28 cellular contexts compared by ENCODE assay signal in the genomic region with DNA sequence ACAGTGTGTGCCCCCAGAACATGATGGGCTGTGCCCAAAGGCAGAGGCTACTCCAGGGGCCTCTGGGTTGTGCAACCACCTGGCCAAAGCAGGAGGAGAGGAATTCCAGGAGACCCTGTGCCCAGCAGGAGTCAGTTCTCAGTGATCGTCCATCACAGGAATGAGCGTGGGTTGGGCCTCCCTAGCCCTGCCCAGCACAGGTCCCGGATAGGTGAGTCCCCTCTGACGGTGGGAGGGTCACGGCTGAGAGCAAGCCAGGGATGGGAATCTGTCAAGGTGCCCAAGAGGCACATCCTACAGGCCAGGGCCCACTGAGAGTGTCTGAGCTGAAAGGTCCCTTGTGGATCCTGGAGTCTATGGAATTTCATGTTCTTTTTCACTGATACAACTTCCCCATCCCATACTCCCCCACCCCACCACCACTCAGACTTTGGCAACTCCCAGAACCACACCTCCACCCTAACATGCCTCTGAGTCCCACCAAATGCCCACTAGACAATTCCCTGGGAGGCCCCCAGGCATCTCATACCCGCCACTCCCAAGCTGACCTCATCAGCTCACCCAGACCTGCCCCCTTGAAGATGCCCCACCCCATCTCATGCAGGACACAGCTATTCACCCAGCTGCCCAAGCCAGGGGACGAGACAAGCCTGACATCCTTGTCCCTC. TPM values are rescaled to one million over a fixed set of nuclear protein-coding genes. Genes with fewer than 3 reads are reported as not detected.
DNase-seq lines count a peak whose midpoint lies in the region; ATAC-seq and TF ChIP-seq lines count a peak whose summit lies in the region.
"Had no signal": no experiment of that assay in that cellular context is flagged by ENCODE, and none has a peak within 500 bp of the region (broad histone marks: within the 10 kb centered on the region; RNA-seq: fewer than 3 reads in every experiment).

No MANE protein-coding gene starts in this region.

- CTCF ChIA-PET in Calu3 (lab: Charles Lee): interaction anchor here (0.7 to 1.3 kb wide), 3 partner anchors 20 to 78 kb away, joined by 3 to 6 read pairs (median 5); no protein-coding TSS in a partner anchor

- no peak overlapping the region for H2BK120ac ChIP-seq in mesendoderm (ENCODE audit: low read depth, low read length)

- intact Hi-C loops in Calu3 (cut with micrococcal nuclease; ENCODE audit: unreplicated experiment): loop anchor here (2.0 kb wide), 1 partner anchor 18 kb away; a partner anchor contains a TSS

- TF ChIP-seq CTCF in Calu3 (IDR thresholded peaks at IDR 0.05; ENCODE audit: unreplicated experiment) (no peak), chondrocyte (IDR thresholded peaks at IDR 0.05) (no peak)

- no peak overlapping the region for H3K27ac ChIP-seq in mesendoderm (ENCODE audit: low read depth, low read length)
- H3K27ac ChIP-seq: spleen, tibial nerve had no signal

- H3K9me3 Mint-ChIP-seq in Calu3 (ENCODE audit: low read depth, unreplicated experiment): no peaks in the 10 kb centered on the region
- no peaks in the 10 kb centered on the region for H3K9me3 Mint-ChIP-seq in chondrocyte (ENCODE audit: low read depth)
- H3K9me3 Mint-ChIP-seq: activated naive CD8-positive, alpha-beta T cell treated with anti-CD3 and anti-CD28 coated beads for 36 hours; central memory CD8-positive, alpha-beta T cell; neural crest cell had no signal

- no CpG with 5 or more reads among the region's 7 CpGs for WGBS in mesendoderm (ENCODE audit: extremely low coverage, insufficient coverage, low lambda C conversion rate)

- H3K36me3 Mint-ChIP-seq in Calu3 (ENCODE audit: insufficient read depth, unreplicated experiment) (peaks cover 10% of the 10 kb centered on the region), chondrocyte (ENCODE audit: low read depth) (no peaks in the 10 kb centered on the region)
- H3K36me3 Mint-ChIP-seq: activated naive CD8-positive, alpha-beta T cell treated with anti-CD3 and anti-CD28 coated beads for 36 hours had no signal

- peak overlapping the region; percentile 37 for H3K4me3 Mint-ChIP-seq in Calu3 (ENCODE audit: low read depth, unreplicated experiment)
- no peak overlapping the region for H3K4me3 Mint-ChIP-seq in chondrocyte (ENCODE audit: unreplicated experiment)
- H3K4me3 Mint-ChIP-seq: activated naive CD8-positive, alpha-beta T cell treated with anti-CD3 and anti-CD28 coated beads for 36 hours; central memory CD8-positive, alpha-beta T cell; neural crest cell had no signal

- no peak overlapping the region for H3K4ac ChIP-seq in mesendoderm (ENCODE audit: low read depth, low read length)

- no peak overlapping the region for H2BK5ac ChIP-seq in mesendoderm (ENCODE audit: low read length)

- H2BK15ac ChIP-seq in mesendoderm (replicated peaks; ENCODE audit: low read depth): no peak overlapping the region

- no peak overlapping the region for H4K5ac ChIP-seq in mesendoderm (ENCODE audit: low read length)

- H3K4me1 ChIP-seq in mesendoderm (ENCODE audit: control insufficient read depth, low read depth, low read length): peaks cover 5% of the 10 kb centered on the region
- H3K4me1 ChIP-seq: spleen, tibial nerve had no signal

- DNase-seq in Calu3: peak; percentile 45
- DNase-seq in NCI-H226: peak; percentile 55
- DNase-seq in chondrocyte (ENCODE audit: low spot score): peak; percentile 68
- DNase-seq in mesendoderm: no peak
- DNase-seq in hippocampal formation (lab: John Stamatoyannopoulos, UW): no peak
- DNase-seq in stimulated activated CD4-positive, alpha-beta T cell treated with anti-CD3 and anti-CD28 coated beads, Interleukin-4, amount 100 ng/mL, for 1 hour: no peak
- DNase-seq: activated CD4-positive, alpha-beta T cell treated with anti-CD3 and anti-CD28 coated beads for 48 hours; activated CD8-positive, alpha-beta memory T cell treated with anti-CD3 and anti-CD28 coated beads for 24 hours; activated effector memory CD4-positive, alpha-beta T cell treated with anti-CD3 and anti-CD28 coated beads, Interleukin-2, amount 50 U/mL, for 16 hours; activated naive CD8-positive, alpha-beta T cell treated with anti-CD3 and anti-CD28 coated beads for 36 hours; DMS79; MG63; NCI-H1417; NCI-H2081; NCI-H774; right cardiac atrium had no signal

- H3K56ac ChIP-seq in mesendoderm (ENCODE audit: low read length): peak overlapping the region; percentile 15

- H3K27me3 Mint-ChIP-seq in Calu3 (ENCODE audit: unreplicated experiment): no peaks in the 10 kb centered on the region
- H3K27me3 Mint-ChIP-seq in chondrocyte (ENCODE audit: low read depth): peaks cover 13% of the 10 kb centered on the region

- H3K79me1 ChIP-seq in mesendoderm (ENCODE audit: low read length): no peaks in the 10 kb centered on the region

- H3K23ac ChIP-seq in mesendoderm (ENCODE audit: low read length): no peak overlapping the region

- H3K36me3 ChIP-seq in mesendoderm (ENCODE audit: control insufficient read depth, insufficient read depth, low read length): no peaks in the 10 kb centered on the region
- H3K36me3 ChIP-seq: MG63, spleen, tibial nerve had no signal

- no peak overlapping the region for H3K18ac ChIP-seq in mesendoderm (ENCODE audit: low read length)

- no peak overlapping the region for H2AK5ac ChIP-seq in mesendoderm (ENCODE audit: low read length)

- no peaks in the 10 kb centered on the region for H3K27me3 ChIP-seq in mesendoderm (ENCODE audit: insufficient read depth, low read length, poor library complexity)
- H3K27me3 ChIP-seq: MG63, tibial nerve had no signal

- H3K27ac Mint-ChIP-seq in Calu3 (ENCODE audit: unreplicated experiment) (no peak overlapping the region), chondrocyte (ENCODE audit: unreplicated experiment) (no peak overlapping the region)
- H3K27ac Mint-ChIP-seq: activated naive CD8-positive, alpha-beta T cell treated with anti-CD3 and anti-CD28 coated beads for 36 hours had no signal

- no TSS peak for BruUV-seq in Calu3 (replicated peaks; lab: Mats Ljungman, UMichigan)

- H3K9ac ChIP-seq in mesendoderm (ENCODE audit: low read length): no peak overlapping the region

- H3K4me1 Mint-ChIP-seq in Calu3 (ENCODE audit: low read depth, unreplicated experiment) (peaks cover 31% of the 10 kb centered on the region), chondrocyte (ENCODE audit: low read depth) (peaks cover 6% of the 10 kb centered on the region)
- H3K4me1 Mint-ChIP-seq: activated naive CD8-positive, alpha-beta T cell treated with anti-CD3 and anti-CD28 coated beads for 36 hours; central memory CD8-positive, alpha-beta T cell; neural crest cell had no signal

- ATAC-seq in GM21723 (IDR thresholded peaks at IDR 0.05; ENCODE audit: unreplicated experiment) (no peak), HG03342 (IDR thresholded peaks at IDR 0.05; ENCODE audit: unreplicated experiment) (no peak)
- ATAC-seq: right cardiac atrium, Right ventricle myocardium inferior had no signal

- no peak overlapping the region for H4K8ac ChIP-seq in mesendoderm (ENCODE audit: low read depth, low read length)

- H3K79me2 ChIP-seq in mesendoderm (ENCODE audit: control insufficient read depth, insufficient read depth, low read length): no peaks in the 10 kb centered on the region

- no peak overlapping the region for H3K4me3 ChIP-seq in mesendoderm (ENCODE audit: low read length)
- H3K4me3 ChIP-seq: MG63, spleen, tibial nerve had no signal

- no peak overlapping the region for H3K4me2 ChIP-seq in mesendoderm (ENCODE audit: low read length)

RNA-seq across cellular contexts. Expression of a gene that starts 3.1 kb away (rescaled TPM):
- total RNA-seq in Calu3 (2022) (2.5 and 2.6 TPM in 2 replicates), chondrocyte (not detected in 3 replicates)
- polyA plus RNA-seq in mesendoderm (2013, experiment 1 of 2): 0.15 TPM
- 0.15 TPM for polyA plus RNA-seq in mesendoderm (2013, experiment 2 of 2)
- total RNA-seq: activated naive CD8-positive, alpha-beta T cell treated with anti-CD3 and anti-CD28 coated beads for 36 hours; dermis microvascular lymphatic vessel endothelial cell; glomerular endothelial cell; lung microvascular endothelial cell; neural crest cell; right cardiac atrium; Right ventricle myocardium inferior; spleen; T-helper 2 cell treated with Interferon-gamma antibody and Interleukin-4, amounts not matched to agents 100 ng/mL and 5 ng/mL, for 36 hours; tibial nerve had no signal
- polyA plus RNA-seq: BJ, right cardiac atrium, spleen had no signal

RNA-seq across cellular contexts. Expression of a gene that starts 7.8 kb away (rescaled TPM):
- total RNA-seq in Calu3 (2022) (0.73 and 1.1 TPM in 2 replicates), chondrocyte (not detected in 3 replicates)
- polyA plus RNA-seq in mesendoderm (2013, experiment 1 of 2): 0.46 TPM
- polyA plus RNA-seq in mesendoderm (2013, experiment 2 of 2): 0.49 TPM
- total RNA-seq: activated naive CD8-positive, alpha-beta T cell treated with anti-CD3 and anti-CD28 coated beads for 36 hours; dermis microvascular lymphatic vessel endothelial cell; glomerular endothelial cell; lung microvascular endothelial cell; neural crest cell; right cardiac atrium; Right ventricle myocardium inferior; spleen; T-helper 2 cell treated with Interferon-gamma antibody and Interleukin-4, amounts not matched to agents 100 ng/mL and 5 ng/mL, for 36 hours had no signal
- polyA plus RNA-seq: BJ, right cardiac atrium had no signal

RNA-seq across cellular contexts. Expression of a gene that starts 18.4 kb away (rescaled TPM):
- total RNA-seq in Calu3 (2022): 23.1 and 23.5 TPM in 2 replicates
- not detected in 3 replicates for total RNA-seq in chondrocyte
- polyA plus RNA-seq in mesendoderm (2013, experiment 1 of 2): 1.1 TPM
- 1.2 TPM for polyA plus RNA-seq in mesendoderm (2013, experiment 2 of 2)
- total RNA-seq: activated naive CD8-positive, alpha-beta T cell treated with anti-CD3 and anti-CD28 coated beads for 36 hours; lung microvascular endothelial cell; neural crest cell; right cardiac atrium; Right ventricle myocardium inferior; spleen; T-helper 2 cell treated with Interferon-gamma antibody and Interleukin-4, amounts not matched to agents 100 ng/mL and 5 ng/mL, for 36 hours had no signal
- polyA plus RNA-seq: BJ, right cardiac atrium had no signal

RNA-seq across cellular contexts. Expression of a gene that starts 30.2 kb away (rescaled TPM):
- total RNA-seq in Calu3 (2022) (not detected in 2 replicates), chondrocyte (0.87 to 11.6 TPM (median 10.7 TPM) in 3 replicates)
- 0.81 TPM for polyA plus RNA-seq in mesendoderm (2013, experiment 1 of 2)
- 0.83 TPM for polyA plus RNA-seq in mesendoderm (2013, experiment 2 of 2)
- total RNA-seq: activated naive CD8-positive, alpha-beta T cell treated with anti-CD3 and anti-CD28 coated beads for 36 hours; T-helper 2 cell treated with Interferon-gamma antibody and Interleukin-4, amounts not matched to agents 100 ng/mL and 5 ng/mL, for 36 hours had no signal
- polyA plus RNA-seq: BJ had no signal

Comparison
In these comparisons a context has a peak if more than half of its experiments do, and no peak if none do; other contexts are left out.
1. DNase-seq: peak in Calu3 (single experiment), NCI-H226 (single experiment) and chondrocyte (single experiment); none in mesendoderm (single experiment), hippocampal formation (0 of 2) and stimulated activated CD4-positive, alpha-beta T cell treated with anti-CD3 and anti-CD28 coated beads, Interleukin-4, amount 100 ng/mL, for 1 hour (single experiment).
2. RNA of a gene that starts 18.4 kb away (total RNA-seq): 23.1 to 23.5 TPM in Calu3; not detected in chondrocyte; every median in the first group is over 10 times any median in the second.